ENCODE assay signal across 8 cellular contexts in the genomic region with DNA sequence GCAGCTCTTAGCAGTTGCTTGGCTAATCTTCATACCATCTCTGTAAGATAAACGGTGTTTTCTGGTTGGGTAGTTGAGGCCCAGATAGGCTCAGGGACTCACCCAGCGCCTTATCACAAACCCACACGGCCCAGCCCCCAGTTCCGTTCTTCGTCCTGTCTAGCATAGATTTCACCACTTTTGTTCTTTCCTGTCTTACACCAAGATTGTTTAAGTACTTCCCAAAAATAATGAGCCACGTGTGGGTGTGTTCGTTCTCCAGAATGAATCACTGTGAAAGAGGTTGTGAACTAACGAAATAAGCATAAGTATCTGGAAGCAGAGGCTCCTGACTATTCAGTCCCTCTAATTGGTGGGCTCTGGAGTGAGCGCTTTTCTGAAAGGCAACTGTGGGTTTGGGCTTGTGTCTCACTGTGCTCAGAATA. TPM values are rescaled to one million over a fixed set of nuclear protein-coding genes. Genes with fewer than 3 reads are reported as not detected.
A peak's percentile ranks its signal among the peaks of the same experiment; 100 is the strongest.
DNase-seq lines count a peak whose midpoint lies in the region; ATAC-seq and TF ChIP-seq lines count a peak whose summit lies in the region.

No MANE protein-coding gene starts in this region.

- CTCF ChIA-PET in T-cell (lab: Charles Lee) = interaction anchor here (0.5 to 2.8 kb wide), 6 partner anchors 8 to 414 kb away, joined by 3 to 9 read pairs (median 6); no protein-coding TSS in a partner anchor

- TF ChIP-seq CTCF in breast epithelium (IDR thresholded peaks at IDR 0.05) = no peak

- POLR2A ChIA-PET in T-cell (lab: Charles Lee) = interaction anchor here in 1 of 2 donors (0.6 kb wide), 1 partner anchor 50 kb away, joined by 17 read pairs; no protein-coding TSS in a partner anchor

- no peaks in the 10 kb centered on the region for H3K9me3 Mint-ChIP-seq in T-cell

- H3K36me3 Mint-ChIP-seq in T-cell = peaks cover 17% of the 10 kb centered on the region

- no peaks in the 10 kb centered on the region for H3K27me3 ChIP-seq in BLaER1
- H3K27me3 ChIP-seq in breast epithelium = no peaks in the 10 kb centered on the region

- ATAC-seq in T-cell (replicated peaks in 1 of 4) = peak; percentile 66 to 81 (median 70)
- no peak for ATAC-seq in HG02981 (IDR thresholded peaks at IDR 0.05; ENCODE audit: unreplicated experiment)
- no peak for ATAC-seq in GM21619 (IDR thresholded peaks at IDR 0.05; ENCODE audit: unreplicated experiment)

- peaks cover 86% of the 10 kb centered on the region for H4K20me1 ChIP-seq in BLaER1

- H3K4me3 ChIP-seq in BLaER1 (no peak overlapping the region), breast epithelium (no peak overlapping the region)

- peak overlapping the region; percentile 56 for H3K9ac ChIP-seq in BLaER1

- peak overlapping the region in 2 of 3 donors; percentile 3 to 64 for H3K4me3 Mint-ChIP-seq in T-cell

- no peak for TF ChIP-seq POLR2A in breast epithelium (IDR thresholded peaks at IDR 0.05)

- peak overlapping the region; percentile 71 to 89 for H3K27ac Mint-ChIP-seq in T-cell

- H3K27me3 Mint-ChIP-seq in T-cell = no peaks in the 10 kb centered on the region

- H3K27ac ChIP-seq in BLaER1 (peak overlapping the region; percentile 49), breast epithelium (peak overlapping the region; percentile 29 to 54)

- peaks cover 29% of the 10 kb centered on the region for H3K36me3 ChIP-seq in BLaER1
- H3K36me3 ChIP-seq in breast epithelium = no peaks in the 10 kb centered on the region

- DNase-seq in T-cell = peak in 33 of 34 experiments; percentile 15 to 69 (median 47)
- no peak for DNase-seq in breast epithelium (ENCODE audit: low spot score in 2 of 2)
- DNase-seq in medulla oblongata (ENCODE audit: extremely low spot score) = peak; percentile 71
- peak; percentile 30 to 35 for DNase-seq in stimulated activated CD8-positive, alpha-beta memory T cell treated with anti-CD3 and anti-CD28 coated beads, Interleukin-7, amount 100 ng/mL, for 4 hours (ENCODE audit: low read depth in 2 of 2)
- no peak for DNase-seq in NCI-H1417 (lab: John Stamatoyannopoulos, UW)

- H3K9me3 ChIP-seq in BLaER1 (no peaks in the 10 kb centered on the region), breast epithelium (no peaks in the 10 kb centered on the region)

- H3K4me1 Mint-ChIP-seq in T-cell = peaks cover 69 to 79% (median 71%) of the 10 kb centered on the region in 3 donors

- H3K4me1 ChIP-seq in BLaER1 = peaks cover 74% of the 10 kb centered on the region
- H3K4me1 ChIP-seq in breast epithelium = peaks cover 0 to 16% of the 10 kb centered on the region in 2 donors

- H3K4me2 ChIP-seq in BLaER1 = peak overlapping the region; percentile 85

- intact Hi-C loops in breast epithelium (cut with DNase I; ENCODE audit: low total_unique reads) = no loop called here

RNA-seq across cellular contexts. Expression of gene ACVR1B, which starts 21.4 kb away (rescaled TPM):
- total RNA-seq in T-cell (10 to 100 TPM in 4 of 5 donors, 1 to 10 TPM in 1; 9.0 to 12.6 (median 11.8) TPM), breast epithelium (10 to 100 TPM; 12.3 to 26.3 (median 23.6) TPM)

RNA-seq across cellular contexts. Expression of gene TAMALIN, which starts 33.9 kb away (rescaled TPM):
- total RNA-seq in T-cell (100 to 1,000 TPM in 2 of 5 donors, 10 to 100 TPM in 3; 31.7 to 480 (median 38.4) TPM), breast epithelium (10 to 100 TPM in 2 of 3 donors, 1 to 10 TPM in 1; 8.5 to 27.2 (median 16.0) TPM)

Comparison
In these comparisons a context has a peak if more than half of its experiments do, and no peak if none do; other contexts are left out.
1. ATAC-seq: peak in T-cell (4 of 4); none in HG02981 (single experiment) and GM21619 (single experiment).
2. DNase-seq: peak in T-cell (33 of 34), medulla oblongata (single experiment) and stimulated activated CD8-positive, alpha-beta memory T cell treated with anti-CD3 and anti-CD28 coated beads, Interleukin-7, amount 100 ng/mL, for 4 hours (2 of 2); none in breast epithelium (0 of 2) and NCI-H1417 (0 of 3).